ENCODE assay signal across 27 cellular contexts in the genomic region with DNA sequence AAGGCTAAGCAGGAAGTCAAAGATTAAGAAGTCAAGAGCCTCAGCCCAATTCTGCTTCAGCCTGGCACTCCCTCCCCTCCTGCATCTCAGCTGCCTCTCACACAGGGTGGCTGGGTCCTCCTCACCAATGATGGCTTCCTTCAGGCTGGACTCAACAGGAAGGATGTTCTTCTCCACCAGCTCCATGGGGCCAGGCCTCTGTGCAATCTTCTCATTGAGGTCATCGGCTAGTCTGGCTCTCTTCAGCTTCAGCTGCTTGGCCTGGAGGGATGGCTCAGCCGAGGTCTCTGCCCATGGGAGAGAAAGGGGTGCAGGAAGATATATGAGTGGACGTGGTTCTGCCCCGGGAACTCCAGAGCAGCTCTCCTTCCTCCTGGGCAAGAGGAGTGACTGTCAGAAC. TPM values are rescaled to one million over a fixed set of nuclear protein-coding genes. Genes with fewer than 3 reads are reported as not detected.
DNase-seq lines count a peak whose midpoint lies in the region; ATAC-seq, FAIRE-seq and TF ChIP-seq lines count a peak whose summit lies in the region.
"Had no signal": no experiment of that assay in that cellular context is flagged by ENCODE, and none has a peak within 500 bp of the region (broad histone marks: within the 10 kb centered on the region; RNA-seq: fewer than 3 reads in every experiment).

No MANE protein-coding gene starts in this region.

- no peak for DNase-seq in CD4-positive, alpha-beta T cell
- no peak for DNase-seq in activated CD8-positive, alpha-beta T cell treated with anti-CD3 and anti-CD28 coated beads, Interleukin-2, amount 10 ng/mL, durations not matched to agents 7 days and 5 days
- DNase-seq in naive thymus-derived CD8-positive, alpha-beta T cell, result no peak
- no peak for DNase-seq in SKM-1 treated with dmso at 0.1 percent for 144 hours (lab: John Stamatoyannopoulos, UW; ENCODE audit: unreplicated experiment)
- no peak for DNase-seq in small intestine
- no peak for DNase-seq in MM.1S
- DNase-seq: activated CD8-positive, alpha-beta memory T cell treated with anti-CD3 and anti-CD28 coated beads for 24 hours; activated T-cell treated with anti-CD3 and anti-CD28 coated beads, Interleukin-2, amount 50 U/mL, for 4 hours; adrenal gland; CD8-positive, alpha-beta memory T cell; DMS53; GDM1; hippocampal formation; mesendoderm; NCI-H2081 treated with DMSO at 0.1 percent for 48 hours; NCI-H345; NCI-H748 treated with DMSO at 0.1 percent for 48 hours; right lobe of liver; stimulated activated CD4-positive, alpha-beta T cell treated with anti-CD3 and anti-CD28 coated beads, Interleukin-4, amount 100 ng/mL, for 4 hours; stimulated activated naive CD8-positive, alpha-beta T cell treated with anti-CD3 and anti-CD28 coated beads, Interleukin-15, amount 100 ng/mL, for 72 hours; T1000; thyroid gland had no signal

- CTCF ChIA-PET in CD4-positive, alpha-beta T cell (lab: Charles Lee), result no interaction called here
- CTCF ChIA-PET in activated CD8-positive, alpha-beta T cell treated with anti-CD3 and anti-CD28 coated beads, Interleukin-2, amount 10 ng/mL, durations not matched to agents 7 days and 5 days (lab: Charles Lee), result interaction anchor here (3.6 to 12.9 kb wide), 2 partner anchors 58 to 217 kb away, joined by 15 to 153 read pairs; no protein-coding TSS in a partner anchor

- intact Hi-C loops in CD4-positive, alpha-beta T cell (cut with DNase I, micrococcal nuclease), result no loop called here

- H3K36me3 ChIP-seq in BLaER1 (peaks cover 96% of the 10 kb centered on the region), small intestine (ENCODE audit: control insufficient read depth in 2 of 2, insufficient read depth in 2 of 2, low read length in 2 of 2) (peaks cover 8 to 11% of the 10 kb centered on the region in 2 donors), MM.1S (replicated peaks; ENCODE audit: insufficient read depth, low read length) (no peaks in the 10 kb centered on the region)

- no peak overlapping the region for H2AFZ ChIP-seq in MM.1S (ENCODE audit: low read length)
- H2AFZ ChIP-seq: GM23338 had no signal

- no peaks in the 10 kb centered on the region for H3K79me2 ChIP-seq in MM.1S (ENCODE audit: low read length)

- H3K4me3 ChIP-seq in BLaER1 (no peak overlapping the region), small intestine (ENCODE audit: low read depth in 1 of 2, low read length in 2 of 2) (no peak overlapping the region), MM.1S (ENCODE audit: low read length) (no peak overlapping the region)
- H3K4me3 ChIP-seq: adrenal gland, gastrocnemius medialis, GM23338, right lobe of liver, thyroid gland had no signal

- H4K20me1 ChIP-seq in BLaER1 (no peaks in the 10 kb centered on the region), MM.1S (ENCODE audit: insufficient read depth, low read length) (no peaks in the 10 kb centered on the region)

- H3K4me3 Mint-ChIP-seq in CD4-positive, alpha-beta T cell, result no peak overlapping the region
- no peak overlapping the region for H3K4me3 Mint-ChIP-seq in activated CD8-positive, alpha-beta T cell treated with anti-CD3 and anti-CD28 coated beads, Interleukin-2, amount 10 ng/mL, durations not matched to agents 7 days and 5 days
- no peak overlapping the region for H3K4me3 Mint-ChIP-seq in naive thymus-derived CD8-positive, alpha-beta T cell
- H3K4me3 Mint-ChIP-seq: activated T-cell treated with anti-CD3 and anti-CD28 coated beads, Interleukin-2, amount 50 U/mL, for 4 hours; brain; CD8-positive, alpha-beta memory T cell; GM23338; stimulated activated naive CD8-positive, alpha-beta T cell treated with anti-CD3 and anti-CD28 coated beads, Interleukin-15, amount 100 ng/mL, for 72 hours had no signal

- H3K9me2 ChIP-seq in MM.1S (replicated peaks; ENCODE audit: insufficient read depth, low read length), result no peaks in the 10 kb centered on the region

- H3K4me1 Mint-ChIP-seq in CD4-positive, alpha-beta T cell (ENCODE audit: low read depth), result peaks cover 26% of the 10 kb centered on the region
- H3K4me1 Mint-ChIP-seq in activated CD8-positive, alpha-beta T cell treated with anti-CD3 and anti-CD28 coated beads, Interleukin-2, amount 10 ng/mL, durations not matched to agents 7 days and 5 days (ENCODE audit: low read depth), result peaks cover 3% of the 10 kb centered on the region
- H3K4me1 Mint-ChIP-seq in naive thymus-derived CD8-positive, alpha-beta T cell, result peaks cover 25 to 47% (median 46%) of the 10 kb centered on the region in 4 donors
- H3K4me1 Mint-ChIP-seq: GM23338 had no signal

- no peaks in the 10 kb centered on the region for H3F3A ChIP-seq in MM.1S (ENCODE audit: insufficient read depth, low read length)

- 92 to 97% (median 97%) methylated on average over 4 of the region's 4 CpGs for WGBS in small intestine, 3 donors

- H3K27me3 ChIP-seq in BLaER1 (no peaks in the 10 kb centered on the region), small intestine (ENCODE audit: control insufficient read depth in 2 of 2, insufficient read depth in 2 of 2, low read length in 2 of 2) (no peaks in the 10 kb centered on the region), MM.1S (replicated peaks; ENCODE audit: insufficient read depth, low read length) (no peaks in the 10 kb centered on the region)
- no peaks in the 10 kb centered on the region for H3K27me3 ChIP-seq in CD4-positive, alpha-beta T cell (ENCODE audit: control insufficient read depth, insufficient read depth, low read length)
- H3K27me3 ChIP-seq: adrenal gland, gastrocnemius medialis, right lobe of liver, thyroid gland had no signal

- peaks cover 97% of the 10 kb centered on the region for H3K36me3 Mint-ChIP-seq in CD4-positive, alpha-beta T cell (ENCODE audit: low read depth)
- peaks cover 62% of the 10 kb centered on the region for H3K36me3 Mint-ChIP-seq in activated CD8-positive, alpha-beta T cell treated with anti-CD3 and anti-CD28 coated beads, Interleukin-2, amount 10 ng/mL, durations not matched to agents 7 days and 5 days (ENCODE audit: low read depth)
- H3K36me3 Mint-ChIP-seq in naive thymus-derived CD8-positive, alpha-beta T cell, result peaks cover 10 to 96% (median 17%) of the 10 kb centered on the region in 3 donors

- no peak for TF ChIP-seq CTCF in CD4-positive, alpha-beta T cell (IDR thresholded peaks at IDR 0.05)
- no peak for TF ChIP-seq CTCF in MM.1S (IDR thresholded peaks at IDR 0.05; ENCODE audit: low read length)

- peak overlapping the region; percentile 18; the same call in 1 of the 2 replicates for H3K27ac ChIP-seq in BLaER1
- H3K27ac ChIP-seq in CD4-positive, alpha-beta T cell (ENCODE audit: low read depth, low read length), result no peak overlapping the region
- H3K27ac ChIP-seq in small intestine (ENCODE audit: low read depth in 1 of 2, low read length in 1 of 2), result no peak overlapping the region
- H3K27ac ChIP-seq in MM.1S (ENCODE audit: low read length), result no peak overlapping the region
- H3K27ac ChIP-seq: adrenal gland, gastrocnemius medialis, right lobe of liver had no signal

- peaks cover 46% of the 10 kb centered on the region for H3K4me1 ChIP-seq in BLaER1
- no peaks in the 10 kb centered on the region for H3K4me1 ChIP-seq in small intestine (ENCODE audit: control insufficient read depth in 2 of 2, insufficient read depth in 1 of 2, low read depth in 1 of 2, low read length in 1 of 2)
- no peaks in the 10 kb centered on the region for H3K4me1 ChIP-seq in MM.1S (ENCODE audit: low read length)
- H3K4me1 ChIP-seq: right lobe of liver had no signal

- H3K27me3 Mint-ChIP-seq in CD4-positive, alpha-beta T cell, result no peaks in the 10 kb centered on the region
- H3K27me3 Mint-ChIP-seq in activated CD8-positive, alpha-beta T cell treated with anti-CD3 and anti-CD28 coated beads, Interleukin-2, amount 10 ng/mL, durations not matched to agents 7 days and 5 days (ENCODE audit: low read depth), result no peaks in the 10 kb centered on the region
- no peaks in the 10 kb centered on the region for H3K27me3 Mint-ChIP-seq in naive thymus-derived CD8-positive, alpha-beta T cell
- H3K27me3 Mint-ChIP-seq: stimulated activated naive CD8-positive, alpha-beta T cell treated with anti-CD3 and anti-CD28 coated beads, Interleukin-15, amount 100 ng/mL, for 72 hours had no signal

- no peaks in the 10 kb centered on the region for H3K9me3 ChIP-seq in BLaER1
- no peaks in the 10 kb centered on the region for H3K9me3 ChIP-seq in CD4-positive, alpha-beta T cell (ENCODE audit: control insufficient read depth, low read length)
- H3K9me3 ChIP-seq in small intestine (ENCODE audit: control insufficient read depth, low read depth), result no peaks in the 10 kb centered on the region
- H3K9me3 ChIP-seq in MM.1S (replicated peaks; ENCODE audit: insufficient read depth, low read length), result no peaks in the 10 kb centered on the region
- H3K9me3 ChIP-seq: adrenal gland, gastrocnemius medialis, right lobe of liver, thyroid gland had no signal

- FAIRE-seq in small intestine (lab: Jason Lieb, UNC), result no peak

- H3K9ac ChIP-seq in BLaER1 (no peak overlapping the region), MM.1S (ENCODE audit: low read length) (no peak overlapping the region)

- no peak for ATAC-seq in CD4-positive, alpha-beta T cell (ENCODE audit: poor library complexity)
- no peak for ATAC-seq in activated CD8-positive, alpha-beta T cell treated with anti-CD3 and anti-CD28 coated beads, Interleukin-2, amount 10 ng/mL, durations not matched to agents 7 days and 5 days
- no peak for ATAC-seq in naive thymus-derived CD8-positive, alpha-beta T cell
- ATAC-seq: activated T-cell treated with anti-CD3 and anti-CD28 coated beads, Interleukin-2, amount 50 U/mL, for 4 hours; gastrocnemius medialis; GM23338; left lobe of liver; right lobe of liver; stimulated activated naive CD8-positive, alpha-beta T cell treated with anti-CD3 and anti-CD28 coated beads, Interleukin-15, amount 100 ng/mL, for 72 hours had no signal

- H3K9me3 Mint-ChIP-seq in CD4-positive, alpha-beta T cell, result no peaks in the 10 kb centered on the region
- H3K9me3 Mint-ChIP-seq in activated CD8-positive, alpha-beta T cell treated with anti-CD3 and anti-CD28 coated beads, Interleukin-2, amount 10 ng/mL, durations not matched to agents 7 days and 5 days (ENCODE audit: insufficient read depth), result no peaks in the 10 kb centered on the region
- no peaks in the 10 kb centered on the region for H3K9me3 Mint-ChIP-seq in naive thymus-derived CD8-positive, alpha-beta T cell
- H3K9me3 Mint-ChIP-seq: activated T-cell treated with anti-CD3 and anti-CD28 coated beads, Interleukin-2, amount 50 U/mL, for 4 hours; brain; CD8-positive, alpha-beta memory T cell; GM23338; stimulated activated naive CD8-positive, alpha-beta T cell treated with anti-CD3 and anti-CD28 coated beads, Interleukin-15, amount 100 ng/mL, for 72 hours had no signal

- peak overlapping the region; percentile 74 for H3K27ac Mint-ChIP-seq in CD4-positive, alpha-beta T cell
- H3K27ac Mint-ChIP-seq in activated CD8-positive, alpha-beta T cell treated with anti-CD3 and anti-CD28 coated beads, Interleukin-2, amount 10 ng/mL, durations not matched to agents 7 days and 5 days, result peak overlapping the region; percentile 47
- H3K27ac Mint-ChIP-seq in naive thymus-derived CD8-positive, alpha-beta T cell, result peak overlapping the region in 6 of 10 donors; percentile 53 to 79 (median 70)

- POLR2A ChIA-PET in CD4-positive, alpha-beta T cell (lab: Charles Lee), result no interaction called here
- POLR2A ChIA-PET in activated CD8-positive, alpha-beta T cell treated with anti-CD3 and anti-CD28 coated beads, Interleukin-2, amount 10 ng/mL, durations not matched to agents 7 days and 5 days (lab: Charles Lee), result no interaction called here
- POLR2A ChIA-PET in naive thymus-derived CD8-positive, alpha-beta T cell (lab: Charles Lee), result no interaction called here

- no peak overlapping the region for H3K4me2 ChIP-seq in BLaER1
- no peak overlapping the region for H3K4me2 ChIP-seq in MM.1S (ENCODE audit: low read depth, low read length)
- H3K4me2 ChIP-seq: GM23338 had no signal

RNA-seq across cellular contexts. Expression of gene SGSM3, which starts 59.1 kb away (rescaled TPM):
- total RNA-seq in CD4-positive, alpha-beta T cell, result 10 to 100 TPM; 87.9 to 89.9 TPM
- total RNA-seq in activated CD8-positive, alpha-beta T cell treated with anti-CD3 and anti-CD28 coated beads, Interleukin-2, amount 10 ng/mL, durations not matched to agents 7 days and 5 days, result 100 to 1,000 TPM; 105 TPM
- total RNA-seq in naive thymus-derived CD8-positive, alpha-beta T cell, result 100 to 1,000 TPM; 117 to 118 TPM
- 10 to 100 TPM; 53.3 to 63.3 (median 62.0) TPM for polyA plus RNA-seq in naive thymus-derived CD8-positive, alpha-beta T cell
- 10 to 100 TPM; 76.5 to 90.8 (median 85.7) TPM for polyA plus RNA-seq in small intestine
